Comparison of ENCODE assay signal across 8 cellular contexts in genomic region chr21:41425588-41425953, GRCh38. TPM values are rescaled to one million over a fixed set of nuclear protein-coding genes. Genes with fewer than 3 reads are reported as not detected.
DNase-seq lines count a peak whose midpoint lies in the region; ATAC-seq, FAIRE-seq and TF ChIP-seq lines count a peak whose summit lies in the region.

No MANE protein-coding gene starts in this region.

- no peaks in the 10 kb centered on the region for H3K9me3 Mint-ChIP-seq in activated T-cell treated with anti-CD3 and anti-CD28 coated beads, Interleukin-2, amount 50 U/mL, for 24 hours
- H3K9me3 Mint-ChIP-seq in astrocyte (ENCODE audit: unreplicated experiment) = no peaks in the 10 kb centered on the region

- TF ChIP-seq CTCF in astrocyte (IDR thresholded peaks at IDR 0.05; ENCODE audit: insufficient read depth, low read depth, low read length) = no peak
- TF ChIP-seq CTCF in lower leg skin (IDR thresholded peaks at IDR 0.05) = no peak
- no peak for TF ChIP-seq CTCF in tibial artery (IDR thresholded peaks at IDR 0.05)

- FAIRE-seq in astrocyte (lab: Jason Lieb, UNC) = no peak

- no peaks in the 10 kb centered on the region for H3K27me3 Mint-ChIP-seq in activated T-cell treated with anti-CD3 and anti-CD28 coated beads, Interleukin-2, amount 50 U/mL, for 24 hours
- peaks cover 2% of the 10 kb centered on the region for H3K27me3 Mint-ChIP-seq in astrocyte (ENCODE audit: low read depth, unreplicated experiment)

- H3K9me3 ChIP-seq in astrocyte (ENCODE audit: insufficient read depth, low read depth, low read length) (no peaks in the 10 kb centered on the region), tibial artery (no peaks in the 10 kb centered on the region)

- peak overlapping the region; percentile 93 for H3K4me2 ChIP-seq in astrocyte (ENCODE audit: low read length)

- WGBS in lower leg skin, 2 donors = 58 to 61% methylated on average over 7 of the region's 7 CpGs

- no peaks in the 10 kb centered on the region for H3K79me2 ChIP-seq in astrocyte (ENCODE audit: insufficient read depth, low read length)

- H3K4me1 Mint-ChIP-seq in activated T-cell treated with anti-CD3 and anti-CD28 coated beads, Interleukin-2, amount 50 U/mL, for 24 hours (ENCODE audit: low read depth) = peaks cover 71% of the 10 kb centered on the region
- H3K4me1 Mint-ChIP-seq in astrocyte (ENCODE audit: low read depth, unreplicated experiment) = peaks cover 34% of the 10 kb centered on the region

- peak overlapping the region; percentile 94 for H3K27ac Mint-ChIP-seq in activated T-cell treated with anti-CD3 and anti-CD28 coated beads, Interleukin-2, amount 50 U/mL, for 24 hours
- H3K27ac Mint-ChIP-seq in astrocyte (ENCODE audit: unreplicated experiment) = peak overlapping the region; percentile 94

- H3K4me1 ChIP-seq in astrocyte (ENCODE audit: insufficient read depth, low read length) (peaks cover 9% of the 10 kb centered on the region), tibial artery (peaks cover 0 to 22% (median 13%) of the 10 kb centered on the region in 4 donors)

- no peak overlapping the region for H3K27ac ChIP-seq in astrocyte (ENCODE audit: low read depth, low read length)
- H3K27ac ChIP-seq in tibial artery = peak overlapping the region; percentile 72 to 73

- H3K4me3 ChIP-seq in astrocyte (ENCODE audit: insufficient read depth, low read depth, low read length) (peak overlapping the region; percentile 57), lower leg skin (ENCODE audit: low read depth, poor library complexity, severe bottlenecking) (peak overlapping the region; percentile 42), tibial artery (peak overlapping the region; percentile 59 to 82)

- no peak for ATAC-seq in GM18505 (IDR thresholded peaks at IDR 0.05; ENCODE audit: unreplicated experiment)
- no peak for ATAC-seq in HG03460 (IDR thresholded peaks at IDR 0.05; ENCODE audit: unreplicated experiment)

- TF ChIP-seq POLR2A in lower leg skin (IDR thresholded peaks at IDR 0.05) (no peak), GM18505 (IDR thresholded peaks at IDR 0.05; ENCODE audit: borderline replicate concordance, extremely low read depth, insufficient read depth, insufficient read length) (no peak)

- DNase-seq in activated T-cell treated with anti-CD3 and anti-CD28 coated beads, Interleukin-2, amount 50 U/mL, for 24 hours = no peak
- no peak for DNase-seq in activated T-cell treated with anti-CD3 and anti-CD28 coated beads, Interleukin-2, amount 50 U/mL, for 1 hour
- DNase-seq in astrocyte (ENCODE audit: low read depth) (no peak), lower leg skin (ENCODE audit: low spot score in 2 of 2) (no peak), tibial artery (peak in 1 of 2 donors; percentile 63), NCI-H2107 treated with DMSO at 0.1 percent for 48 hours (lab: John Stamatoyannopoulos, UW; ENCODE audit: unreplicated experiment) (no peak)

- peak overlapping the region; percentile 65 for H3K9ac ChIP-seq in astrocyte (ENCODE audit: low read length)

- peaks cover 24% of the 10 kb centered on the region for H3K36me3 Mint-ChIP-seq in activated T-cell treated with anti-CD3 and anti-CD28 coated beads, Interleukin-2, amount 50 U/mL, for 24 hours (ENCODE audit: low read depth)
- peaks cover 14% of the 10 kb centered on the region for H3K36me3 Mint-ChIP-seq in astrocyte (ENCODE audit: low read depth, unreplicated experiment)

- peaks cover 10% of the 10 kb centered on the region for H3K27me3 ChIP-seq in astrocyte (ENCODE audit: insufficient read depth, low read length)
- no peaks in the 10 kb centered on the region for H3K27me3 ChIP-seq in tibial artery

- H3K4me3 Mint-ChIP-seq in activated T-cell treated with anti-CD3 and anti-CD28 coated beads, Interleukin-2, amount 50 U/mL, for 24 hours = peak overlapping the region; percentile 87
- H3K4me3 Mint-ChIP-seq in astrocyte (ENCODE audit: unreplicated experiment) = peak overlapping the region; percentile 91

- H3K36me3 ChIP-seq in astrocyte (ENCODE audit: insufficient read depth, low read length) (no peaks in the 10 kb centered on the region), tibial artery (peaks cover 0 to 9% (median 5%) of the 10 kb centered on the region in 3 donors)

- intact Hi-C loops in lower leg skin (cut with DNase I; ENCODE audit: low total_unique reads) (no loop called here), tibial artery (cut with DNase I; ENCODE audit: low total_unique reads) (no loop called here)

- no peaks in the 10 kb centered on the region for H4K20me1 ChIP-seq in astrocyte (ENCODE audit: insufficient read depth, low read length)

- H2AFZ ChIP-seq in astrocyte (ENCODE audit: low read depth, low read length) = peak overlapping the region; percentile 88

RNA-seq across cellular contexts. Expression of gene MX1, which starts 0.5 kb away (rescaled TPM):
- total RNA-seq in astrocyte = 420 and 434 TPM in 2 replicates
- total RNA-seq in lower leg skin = 10 to 100 TPM in 2 of 4 donors, 1 to 10 TPM in 2; 3.3 to 15.1 (median 9.1) TPM

Comparison
In these comparisons a context has a peak if more than half of its experiments do, and no peak if none do; other contexts are left out.
1. RNA of gene MX1, which starts 0.5 kb away (total RNA-seq): 420 to 434 TPM in astrocyte; 3.3 to 15.1 TPM in lower leg skin; every median in the first group is over 10 times any median in the second.
2. Peak in every context shown above with its lines, with median percentiles within 50 percentile points of each other: H3K4me3 ChIP-seq.